Comparison of ENCODE assay signal across 1 cellular context in genomic region chr16:4407543-4408322, GRCh38.
TF ChIP-seq lines count a peak whose summit lies in the region.

No MANE protein-coding gene starts in this region.

TF ChIP-seq in HEK293T, 16 proteins besides CTCF, POLR2A, EP300 and RAD21 (continued from another document):
- no peak for TF ChIP-seq PKNOX1 (IDR thresholded peaks at IDR 0.05)
- TF ChIP-seq SP1 (IDR thresholded peaks at IDR 0.05), result no peak
- TF ChIP-seq SUZ12 (IDR thresholded peaks at IDR 0.05), result no peak
- TF ChIP-seq NFRKB (IDR thresholded peaks at IDR 0.05), result no peak
- TF ChIP-seq BHLHE40 (IDR thresholded peaks at IDR 0.05; ENCODE audit: borderline replicate concordance), result no peak
- no peak for TF ChIP-seq LEF1 (IDR thresholded peaks at IDR 0.05; ENCODE audit: borderline replicate concordance)
- TF ChIP-seq CTBP1 (IDR thresholded peaks at IDR 0.05; ENCODE audit: borderline replicate concordance), result no peak
- TF ChIP-seq FOXM1 (IDR thresholded peaks at IDR 0.05; ENCODE audit: borderline replicate concordance), result no peak
- no peak for TF ChIP-seq HDGF (IDR thresholded peaks at IDR 0.05; ENCODE audit: borderline replicate concordance)
- no peak for TF ChIP-seq ZNF384 (IDR thresholded peaks at IDR 0.05)
- TF ChIP-seq FOXK2 (IDR thresholded peaks at IDR 0.05), result no peak
- no peak for TF ChIP-seq TARDBP (IDR thresholded peaks at IDR 0.05)
- TF ChIP-seq FOXA1 (IDR thresholded peaks at IDR 0.05), result no peak
- no peak for TF ChIP-seq ARNT (IDR thresholded peaks at IDR 0.05)
